In genomic region chr5:157269165-157269671, GRCh38 we compare ENCODE assay signal across 10 cellular contexts. TPM values are rescaled to one million over a fixed set of nuclear protein-coding genes. Genes with fewer than 3 reads are reported as not detected.
DNase-seq lines count a peak whose midpoint lies in the region; ATAC-seq, FAIRE-seq and TF ChIP-seq lines count a peak whose summit lies in the region.
"Had no signal": no experiment of that assay in that cellular context is flagged by ENCODE, and none has a peak within 500 bp of the region (broad histone marks: within the 10 kb centered on the region; RNA-seq: fewer than 3 reads in every experiment).

No MANE protein-coding gene starts in this region.

- peaks cover 51% of the 10 kb centered on the region for H3K36me3 Mint-ChIP-seq in brain

- H3K36me3 ChIP-seq in neuronal stem cell (replicated peaks in 1 of 2; ENCODE audit: control insufficient read depth in 2 of 2, insufficient read depth in 2 of 2, low read length in 2 of 2) = peaks cover 0 to 34% of the 10 kb centered on the region in 2 donors

- H4K8ac ChIP-seq in neuronal stem cell (ENCODE audit: low read depth, low read length) = no peak overlapping the region

- peaks cover 15 to 21% of the 10 kb centered on the region in 2 donors for H3K4me1 ChIP-seq in neuronal stem cell (ENCODE audit: control insufficient read depth in 2 of 2, insufficient read depth in 1 of 2, low read depth in 1 of 2, low read length in 2 of 2)

- H3K27me3 Mint-ChIP-seq in brain = peaks cover 4% of the 10 kb centered on the region

- no peak overlapping the region for H3K18ac ChIP-seq in neuronal stem cell (ENCODE audit: low read length)

- H3K27ac Mint-ChIP-seq in brain = peak overlapping the region; percentile 41 to 85 (median 53)

- no peak overlapping the region for H3K14ac ChIP-seq in neuronal stem cell (ENCODE audit: low read length)

- no peak for ATAC-seq in GM19328 (IDR thresholded peaks at IDR 0.05; ENCODE audit: unreplicated experiment)
- no peak for ATAC-seq in GM18519 (IDR thresholded peaks at IDR 0.05; ENCODE audit: low FRiP score, unreplicated experiment)

- H2AFZ ChIP-seq in neuronal stem cell (ENCODE audit: low read length) = no peak overlapping the region

- H4K91ac ChIP-seq in neuronal stem cell (ENCODE audit: low read depth, low read length, poor library complexity) = no peak overlapping the region

- no CpG with 5 or more reads among the region's 6 CpGs for WGBS in neuronal stem cell (ENCODE audit: extremely low coverage in 2 of 2, insufficient read length in 2 of 2, insufficient replicate concordance in 1 of 2), 2 donors

- H2BK12ac ChIP-seq in neuronal stem cell (ENCODE audit: low read length) = no peak overlapping the region

- no peak overlapping the region for H3K4ac ChIP-seq in neuronal stem cell (ENCODE audit: low read length)

- H3K9me3 ChIP-seq in neuronal stem cell (replicated peaks in 1 of 2; ENCODE audit: control insufficient read depth in 2 of 2, insufficient read depth in 1 of 2, low read depth in 1 of 2, low read length in 2 of 2) = peaks cover 0 to under 1% of the 10 kb centered on the region in 2 donors

- no peak overlapping the region for H2BK120ac ChIP-seq in neuronal stem cell (ENCODE audit: low read depth, low read length)

- TF ChIP-seq CTCF in brain (conservative IDR thresholded peaks at IDR 0.05) = no peak

- H3K4me1 Mint-ChIP-seq in brain = peaks cover 72% of the 10 kb centered on the region

- H3K4me2 ChIP-seq in neuronal stem cell (ENCODE audit: insufficient read depth, low read length, poor library complexity, severe bottlenecking) = no peak overlapping the region

- H3K27me3 ChIP-seq in neuronal stem cell (ENCODE audit: control insufficient read depth in 3 of 3, insufficient read depth in 3 of 3, low read depth in 1 of 3, low read length in 3 of 3) = no peaks in the 10 kb centered on the region

- DNase-seq in GM18507 (ENCODE audit: extremely low spot score, insufficient read length, low read depth) = no peak
- DNase-seq in NCI-H2029 treated with DMSO at 0.1 percent for 48 hours (lab: John Stamatoyannopoulos, UW) = peak; percentile 28
- no peak for DNase-seq in neuronal stem cell (ENCODE audit: low spot score)
- DNase-seq in EL = no peak
- DNase-seq: cortex of kidney, kidney glomerular epithelial cell, NCI-H1417 treated with DMSO at 0.1 percent for 48 hours had no signal

- H3K9me3 Mint-ChIP-seq in brain = peaks cover 0 to 8% (median 0%) of the 10 kb centered on the region in 5 experiments

- peak; percentile 87 for FAIRE-seq in GM18507 (lab: Jason Lieb, UNC)

- no peak overlapping the region for H2BK5ac ChIP-seq in neuronal stem cell (ENCODE audit: low read length)

- H2AK5ac ChIP-seq in neuronal stem cell (ENCODE audit: low read depth, low read length) = no peak overlapping the region

- peak overlapping the region; percentile 26 for H3K9ac ChIP-seq in neuronal stem cell (ENCODE audit: low read depth, low read length, poor library complexity)

- H2BK15ac ChIP-seq in neuronal stem cell (ENCODE audit: low read length) = no peak overlapping the region

- no peak overlapping the region for H3K23ac ChIP-seq in neuronal stem cell (ENCODE audit: low read depth, low read length, poor library complexity)

- no peak overlapping the region for H3K4me3 ChIP-seq in neuronal stem cell (ENCODE audit: low read length in 2 of 2)

- H3K4me3 Mint-ChIP-seq in brain = peak overlapping the region in 4 of 5 experiments; percentile 43 to 71 (median 52)

- H3K79me1 ChIP-seq in neuronal stem cell (ENCODE audit: low read depth, low read length) = peaks cover 8% of the 10 kb centered on the region

- H3K27ac ChIP-seq in neuronal stem cell (replicated peaks; ENCODE audit: low read length) = no peak overlapping the region

RNA-seq across cellular contexts. Expression of gene CYFIP2, which starts 3.3 kb away (rescaled TPM):
- 168 TPM for polyA plus RNA-seq in brain (ENCODE audit: insufficient read depth, low read depth, low replicate concordance)
- polyA plus RNA-seq in neuronal stem cell (2013, experiment 1 of 2) = 64.7 TPM
- polyA plus RNA-seq in neuronal stem cell (2013, experiment 2 of 2) = 63.6 TPM
